Comparison of ENCODE assay signal across 22 cellular contexts in genomic region chr6:138688580-138688979, GRCh38.
DNase-seq lines count a peak whose midpoint lies in the region; ATAC-seq, FAIRE-seq and TF ChIP-seq lines count a peak whose summit lies in the region.
"Had no signal": no experiment of that assay in that cellular context is flagged by ENCODE, and none has a peak within 500 bp of the region (broad histone marks: within the 10 kb centered on the region; RNA-seq: fewer than 3 reads in every experiment).

No MANE protein-coding gene starts in this region.

- in situ Hi-C loops in K562 (cut with MboI): no loop called here
- in situ Hi-C loops in HepG2 (cut with HindIII; ENCODE audit: extremely low pct_ligation_motif_present, low pct_unique_long_range_greater_than_20kb): loop anchor here (25.0 kb wide), 1 partner anchor 674 kb away; the partner anchor contains the start of gene CITED2

- H3K27me3 Mint-ChIP-seq in neural crest cell (ENCODE audit: low read depth): peaks cover 17% of the 10 kb centered on the region

- H2AFZ ChIP-seq in K562 (ENCODE audit: low read depth, low read length) (no peak overlapping the region), HepG2 (ENCODE audit: low read length) (no peak overlapping the region)
- H2AFZ ChIP-seq: GM23248 had no signal

- no peaks in the 10 kb centered on the region for H3K9me1 ChIP-seq in K562 (ENCODE audit: control insufficient read depth, insufficient read depth, low read length)

- no peaks in the 10 kb centered on the region for H3K9me3 ChIP-seq in A549
- no peaks in the 10 kb centered on the region for H3K9me3 ChIP-seq in K562 (replicated peaks; ENCODE audit: control insufficient read depth, insufficient read depth, low read depth, low read length)
- H3K9me3 ChIP-seq in HepG2 (ENCODE audit: low read length): no peaks in the 10 kb centered on the region
- H3K9me3 ChIP-seq: BLaER1, Caco-2 had no signal

- 87% methylated on average over 4 of the region's 4 CpGs for WGBS in A549 (ENCODE audit: missing lambda C conversion rate)
- WGBS in K562 (ENCODE audit: insufficient coverage, low coverage, missing lambda C conversion rate): 6% methylated on average over 4 of the region's 4 CpGs
- 92% methylated on average over 4 of the region's 4 CpGs for WGBS in HepG2 (ENCODE audit: low lambda C conversion rate)

- BruUV-seq in K562 (replicated peaks; lab: Mats Ljungman, UMichigan) (no TSS peak), HepG2 (replicated peaks; lab: Mats Ljungman, UMichigan) (no TSS peak)

- no peak for ATAC-seq in A549
- no peak for ATAC-seq in K562
- ATAC-seq in HepG2: no peak
- ATAC-seq: CD8-positive, alpha-beta T cell; HCT116 had no signal

- TF ChIP-seq CTCF in A549 (IDR thresholded peaks at IDR 0.05): no peak
- TF ChIP-seq CTCF in K562 (IDR thresholded peaks at IDR 0.05 in 2 of 3, conservative IDR thresholded peaks at IDR 0.05 in 1 of 3; ENCODE audit: insufficient read depth in 2 of 3, low read depth in 1 of 3, low read length in 3 of 3): no peak
- no peak for TF ChIP-seq CTCF in HepG2 (CRISPR knock-in tag; IDR thresholded peaks at IDR 0.05)
- no peak for TF ChIP-seq CTCF in neural crest cell (conservative IDR thresholded peaks at IDR 0.05)

- POLR2A ChIA-PET in A549 (lab: Yijun Ruan, JAX) (no interaction called here), K562 (lab: Yijun Ruan, JAX) (no interaction called here), HepG2 (lab: Yijun Ruan, JAX) (no interaction called here)

- H3K4me2 ChIP-seq in A549: no peak overlapping the region
- H3K4me2 ChIP-seq in K562 (ENCODE audit: insufficient read depth, low read length): no peak overlapping the region
- H3K4me2 ChIP-seq in HepG2 (ENCODE audit: low read depth, low read length): no peak overlapping the region
- H3K4me2 ChIP-seq: BLaER1 had no signal

- no peak for FAIRE-seq in A549 (lab: Jason Lieb, UNC)
- no peak for FAIRE-seq in K562 (lab: Jason Lieb, UNC)
- no peak for FAIRE-seq in HepG2 (lab: Jason Lieb, UNC)
- FAIRE-seq: G401.6, GM12892 had no signal

- H4K20me1 ChIP-seq in K562 (replicated peaks; ENCODE audit: control insufficient read depth, insufficient read depth, low read length) (0 out of 2 replicates have a peak, but pooled peaks cover under 1% of the 10 kb centered on the region), HepG2 (ENCODE audit: insufficient read depth, low read length) (no peaks in the 10 kb centered on the region)
- H4K20me1 ChIP-seq: BLaER1 had no signal

- no peak for TF ChIP-seq POLR2A in A549 (IDR thresholded peaks at IDR 0.05; ENCODE audit: low read length)
- no peak for TF ChIP-seq POLR2A in K562 (conservative IDR thresholded peaks at IDR 0.05)
- no peak for TF ChIP-seq POLR2A in HepG2 (IDR thresholded peaks at IDR 0.05; ENCODE audit: insufficient read depth in 1 of 2, low read depth in 2 of 2, low read length in 2 of 2)

- H3K27ac ChIP-seq in A549 (no peak overlapping the region), K562 (ENCODE audit: extremely low read depth, low read depth, low read length) (no peak overlapping the region), HepG2 (ENCODE audit: extremely low read length, insufficient read depth, low read length) (no peak overlapping the region)
- H3K27ac ChIP-seq: BLaER1, C4-2B, GM23248 had no signal

- H3K9ac ChIP-seq in K562 (ENCODE audit: insufficient read depth in 1 of 2, low read depth in 2 of 2, low read length in 2 of 2): no peak overlapping the region
- no peak overlapping the region for H3K9ac ChIP-seq in HepG2 (ENCODE audit: insufficient read depth, low read depth, low read length)
- H3K9ac ChIP-seq: BLaER1, GM23248 had no signal

- peak overlapping the region; percentile 12 for H3K4me3 Mint-ChIP-seq in neural crest cell
- H3K4me3 Mint-ChIP-seq: B cell; CD8-positive, alpha-beta T cell; H9 had no signal

- no peaks in the 10 kb centered on the region for H3K9me3 Mint-ChIP-seq in neural crest cell
- H3K9me3 Mint-ChIP-seq: CD4-positive, CD25-positive, alpha-beta regulatory T cell; CD8-positive, alpha-beta T cell; H9 had no signal

- CTCF ChIA-PET in A549 (lab: Yijun Ruan, JAX): interaction anchor here (1.1 kb wide), 1 partner anchor 77 kb away, joined by 3 read pairs; no protein-coding TSS in a partner anchor
- CTCF ChIA-PET in K562 (lab: Yijun Ruan, JAX; ENCODE audit: low intra/inter-chr PET ratio): no interaction called here
- CTCF ChIA-PET in HepG2 (lab: Yijun Ruan, JAX; ENCODE audit: low intra/inter-chr PET ratio, low total read pairs): no interaction called here

- no peak for TF ChIP-seq RAD21 in A549 (conservative IDR thresholded peaks at IDR 0.05 in 1 of 2, IDR thresholded peaks at IDR 0.05 in 1 of 2)
- no peak for TF ChIP-seq RAD21 in K562 (CRISPR knock-in tag; conservative IDR thresholded peaks at IDR 0.05 in 1 of 2, IDR thresholded peaks at IDR 0.05 in 1 of 2)
- TF ChIP-seq RAD21 in HepG2 (CRISPR knock-in tag; IDR thresholded peaks at IDR 0.05): no peak

- no peak overlapping the region for H3K4me3 ChIP-seq in A549
- H3K4me3 ChIP-seq in K562: no peak overlapping the region
- H3K4me3 ChIP-seq in HepG2 (replicated peaks in 1 of 3; ENCODE audit: insufficient read depth in 1 of 3, low read depth in 2 of 3, low read length in 3 of 3): no peak overlapping the region
- H3K4me3 ChIP-seq: BLaER1, GM23248 had no signal

- intact Hi-C loops in K562 (cut with micrococcal nuclease) (no loop called here), HepG2 (cut with micrococcal nuclease; ENCODE audit: unreplicated experiment) (no loop called here)

- H3K27me3 ChIP-seq in K562 (ENCODE audit: control insufficient read depth in 2 of 2, insufficient read depth in 2 of 2, low read length in 2 of 2) (peaks cover 15 to 33% of the 10 kb centered on the region in 2 experiments), HepG2 (ENCODE audit: control insufficient read depth in 1 of 2, insufficient read depth in 2 of 2, low read length in 2 of 2) (no peaks in the 10 kb centered on the region)
- H3K27me3 ChIP-seq: BLaER1 had no signal

- 0 out of 3 replicates have a peak, but pooled peaks cover 6% of the 10 kb centered on the region for H3K4me1 ChIP-seq in A549
- H3K4me1 ChIP-seq in K562 (replicated peaks in 1 of 2; ENCODE audit: control insufficient read depth in 2 of 2, insufficient read depth in 2 of 2, low read length in 2 of 2): peaks cover 0 to 17% of the 10 kb centered on the region in 2 experiments; a peak in 2 of 5 replicates
- peaks cover 13% of the 10 kb centered on the region for H3K4me1 ChIP-seq in HepG2 (ENCODE audit: insufficient read depth, low read length)
- H3K4me1 ChIP-seq: Caco-2 had no signal

- H3K36me3 ChIP-seq in K562 (ENCODE audit: control insufficient read depth, insufficient read depth, low read length): no peaks in the 10 kb centered on the region
- H3K36me3 ChIP-seq in HepG2 (replicated peaks in 1 of 2; ENCODE audit: control insufficient read depth in 1 of 2, insufficient read depth in 2 of 2, low read length in 2 of 2): no peaks in the 10 kb centered on the region
- H3K36me3 ChIP-seq: BLaER1 had no signal

- TF ChIP-seq EP300 in A549 (IDR thresholded peaks at IDR 0.05) (no peak), K562 (IDR thresholded peaks at IDR 0.05; ENCODE audit: low read length) (no peak), HepG2 (IDR thresholded peaks at IDR 0.05; ENCODE audit: low read depth in 2 of 2, low read length in 2 of 2) (no peak), HepG2 (CRISPR knock-in tag; IDR thresholded peaks at IDR 0.05; ENCODE audit: borderline replicate concordance) (no peak)

- DNase-seq in A549 (ENCODE audit: low read depth in 1 of 2, low spot score in 1 of 2) (no peak), K562 (ENCODE audit: extremely low read depth in 1 of 4, low spot score in 3 of 4) (no peak), HepG2 (ENCODE audit: low spot score) (no peak), neural crest cell (ENCODE audit: low read depth, low spot score) (no peak), activated T-cell treated with anti-CD3 and anti-CD28 coated beads for 4 hours (no peak), SKM-1 (lab: John Stamatoyannopoulos, UW; ENCODE audit: unreplicated experiment) (no peak), A172 (ENCODE audit: low spot score) (no peak)
- no peak for DNase-seq in stimulated activated CD4-positive, alpha-beta T cell treated with anti-CD3 and anti-CD28 coated beads, Interleukin-12 subunit alpha, Interleukin-12 subunit beta, amount 100 ng/mL, for 4 hours
- DNase-seq: 8988T; Caco-2; CD4-positive, CD25-positive, alpha-beta regulatory T cell; CD8-positive, alpha-beta T cell; DMS153; DND-41; GM23248; H9 had no signal

- no peak overlapping the region for H3K27ac Mint-ChIP-seq in neural crest cell (ENCODE audit: unreplicated experiment)
- H3K27ac Mint-ChIP-seq: B cell; CD4-positive, CD25-positive, alpha-beta regulatory T cell; CD8-positive, alpha-beta T cell; H9 had no signal

- H3K36me3 Mint-ChIP-seq in neural crest cell (ENCODE audit: low read depth): no peaks in the 10 kb centered on the region
- H3K36me3 Mint-ChIP-seq: CD4-positive, CD25-positive, alpha-beta regulatory T cell had no signal

- H3K4me1 Mint-ChIP-seq in neural crest cell: peaks cover 10% of the 10 kb centered on the region

- H3K79me2 ChIP-seq in K562 (ENCODE audit: control insufficient read depth, insufficient read depth, low read length) (no peaks in the 10 kb centered on the region), HepG2 (ENCODE audit: insufficient read depth, low read length) (no peaks in the 10 kb centered on the region)

TF ChIP-seq in A549, 52 proteins besides CTCF, POLR2A, EP300 and RAD21:
- TF ChIP-seq ZFP36 (IDR thresholded peaks at IDR 0.05; ENCODE audit: borderline replicate concordance, partially characterized antibody) (no peak), MAFK (IDR thresholded peaks at IDR 0.05; ENCODE audit: partially characterized antibody) (peak; percentile 78)

TF ChIP-seq in K562, 482 proteins besides CTCF, POLR2A, EP300 and RAD21 (continues in another document):
- TF ChIP-seq NCOA4 (IDR thresholded peaks at IDR 0.05; ENCODE audit: partially characterized antibody) (no peak), MCM3 (IDR thresholded peaks at IDR 0.05) (no peak), POLR3G (IDR thresholded peaks at IDR 0.05; ENCODE audit: extremely low read depth, insufficient read length, insufficient replicate concordance) (no peak), ZNF24 (IDR thresholded peaks at IDR 0.05) (no peak)

TF ChIP-seq in HepG2, 621 proteins besides CTCF, POLR2A, EP300 and RAD21 (continues in another document):
- no peak for TF ChIP-seq RBAK (CRISPR knock-in tag; IDR thresholded peaks at IDR 0.05)
- peak; percentile 95 to 97 for TF ChIP-seq MAFK (conservative IDR thresholded peaks at IDR 0.05 in 1 of 2, IDR thresholded peaks at IDR 0.05 in 1 of 2; ENCODE audit: low read length in 2 of 2)
- no peak for TF ChIP-seq NFRKB (IDR thresholded peaks at IDR 0.05)
- no peak for TF ChIP-seq ETV6 (CRISPR knock-in tag; conservative IDR thresholded peaks at IDR 0.05)
- no peak for TF ChIP-seq REL (CRISPR knock-in tag; conservative IDR thresholded peaks at IDR 0.05)
- TF ChIP-seq MAFF (IDR thresholded peaks at IDR 0.05; ENCODE audit: low read depth, low read length): peak; percentile 95
- no peak for TF ChIP-seq ZNF747 (CRISPR knock-in tag; IDR thresholded peaks at IDR 0.05; ENCODE audit: borderline replicate concordance)
- TF ChIP-seq ATAD3A (CRISPR knock-in tag; IDR thresholded peaks at IDR 0.05): no peak
